ENCODE assay signal across 1 cellular context in the genomic region with DNA sequence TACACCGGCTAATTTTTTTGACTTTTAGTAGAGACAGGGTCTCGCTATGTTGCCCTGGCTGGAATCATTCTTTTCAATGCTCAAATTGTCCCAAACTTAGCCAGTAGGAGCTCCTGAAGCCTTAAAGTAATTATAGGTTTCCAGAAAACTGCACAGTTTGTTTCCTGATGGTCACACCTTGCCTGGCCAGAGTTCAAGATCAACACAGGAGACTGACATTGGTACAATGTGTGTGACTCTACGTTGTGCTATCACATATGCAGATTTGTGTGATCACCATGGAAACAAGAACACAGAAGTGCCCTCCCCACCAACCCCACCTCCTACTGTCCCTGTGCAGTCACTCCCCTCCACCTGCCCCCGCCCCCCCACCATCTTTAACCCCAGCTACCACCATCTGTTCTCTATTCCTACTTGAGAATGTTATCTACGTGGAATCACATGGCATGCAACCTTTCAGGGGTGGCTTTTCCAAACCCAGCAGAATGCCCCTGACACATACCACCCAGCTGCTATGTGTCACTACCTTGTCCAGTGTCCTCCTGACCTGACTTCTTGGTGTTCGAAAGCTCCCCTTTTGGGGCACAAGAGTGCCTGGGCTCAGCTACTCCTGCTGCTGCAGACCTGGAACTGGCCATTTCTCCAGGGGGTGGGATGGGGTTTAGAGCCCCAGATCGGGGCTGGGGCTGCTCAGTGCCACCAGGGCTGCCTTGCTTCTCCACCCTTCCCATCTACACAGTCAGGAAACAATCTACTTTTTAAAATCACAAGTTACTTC.
TF ChIP-seq lines count a peak whose summit lies in the region.

No MANE protein-coding gene starts in this region.

TF ChIP-seq in HepG2, 621 proteins besides CTCF, POLR2A, EP300 and RAD21:
- TF ChIP-seq, protein P1, sequence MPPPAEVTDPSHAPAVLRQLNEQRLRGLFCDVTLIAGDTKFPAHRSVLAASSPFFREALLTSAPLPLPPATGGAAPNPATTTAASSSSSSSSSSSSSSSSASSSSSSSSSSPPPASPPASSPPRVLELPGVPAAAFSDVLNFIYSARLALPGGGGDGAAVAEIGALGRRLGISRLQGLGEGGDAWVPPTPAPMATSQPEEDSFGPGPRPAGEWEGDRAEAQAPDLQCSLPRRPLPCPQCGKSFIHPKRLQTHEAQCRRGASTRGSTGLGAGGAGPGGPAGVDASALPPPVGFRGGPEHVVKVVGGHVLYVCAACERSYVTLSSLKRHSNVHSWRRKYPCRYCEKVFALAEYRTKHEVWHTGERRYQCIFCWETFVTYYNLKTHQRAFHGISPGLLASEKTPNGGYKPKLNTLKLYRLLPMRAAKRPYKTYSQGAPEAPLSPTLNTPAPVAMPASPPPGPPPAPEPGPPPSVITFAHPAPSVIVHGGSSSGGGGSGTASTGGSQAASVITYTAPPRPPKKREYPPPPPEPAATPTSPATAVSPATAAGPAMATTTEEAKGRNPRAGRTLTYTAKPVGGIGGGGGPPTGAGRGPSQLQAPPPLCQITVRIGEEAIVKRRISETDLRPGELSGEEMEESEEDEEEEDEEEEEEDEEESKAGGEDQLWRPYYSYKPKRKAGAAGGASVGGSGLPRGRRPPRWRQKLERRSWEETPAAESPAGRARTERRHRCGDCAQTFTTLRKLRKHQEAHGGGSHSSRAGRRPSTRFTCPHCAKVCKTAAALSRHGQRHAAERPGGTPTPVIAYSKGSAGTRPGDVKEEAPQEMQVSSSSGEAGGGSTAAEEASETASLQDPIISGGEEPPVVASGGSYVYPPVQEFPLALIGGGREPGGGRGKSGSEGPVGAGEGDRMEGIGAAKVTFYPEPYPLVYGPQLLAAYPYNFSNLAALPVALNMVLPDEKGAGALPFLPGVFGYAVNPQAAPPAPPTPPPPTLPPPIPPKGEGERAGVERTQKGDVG (CRISPR knock-in tag; IDR thresholded peaks at IDR 0.05; ENCODE audit: borderline replicate concordance): no peak
- TF ChIP-seq CBX5 (CRISPR knock-in tag; IDR thresholded peaks at IDR 0.05; ENCODE audit: borderline replicate concordance) (no peak), IKZF4 (CRISPR knock-in tag; IDR thresholded peaks at IDR 0.05; ENCODE audit: borderline replicate concordance, low read depth, not compliant biosample characterization) (no peak), GATA4 (IDR thresholded peaks at IDR 0.05; ENCODE audit: borderline replicate concordance, low read depth) (no peak), HNRNPUL1 (IDR thresholded peaks at IDR 0.05; ENCODE audit: low read depth, low read length) (no peak), NFATC3 (CRISPR knock-in tag; IDR thresholded peaks at IDR 0.05) (no peak), ZNF367 (CRISPR knock-in tag; IDR thresholded peaks at IDR 0.05; ENCODE audit: borderline replicate concordance) (no peak), ZNF567 (CRISPR knock-in tag; IDR thresholded peaks at IDR 0.05; ENCODE audit: borderline replicate concordance) (no peak), ZNF460 (CRISPR knock-in tag; IDR thresholded peaks at IDR 0.05; ENCODE audit: borderline replicate concordance) (no peak), ZNF138 (CRISPR knock-in tag; IDR thresholded peaks at IDR 0.05; ENCODE audit: low read depth) (no peak), ARHGAP35 (CRISPR knock-in tag; IDR thresholded peaks at IDR 0.05; ENCODE audit: borderline replicate concordance) (no peak), ZNF891 (CRISPR knock-in tag; IDR thresholded peaks at IDR 0.05) (no peak), MATR3 (CRISPR knock-in tag; IDR thresholded peaks at IDR 0.05) (no peak), HDAC1 (CRISPR knock-in tag; IDR thresholded peaks at IDR 0.05) (no peak), SUZ12 (IDR thresholded peaks at IDR 0.05; ENCODE audit: low read depth, low read length) (no peak)
- TF ChIP-seq, protein P2, sequence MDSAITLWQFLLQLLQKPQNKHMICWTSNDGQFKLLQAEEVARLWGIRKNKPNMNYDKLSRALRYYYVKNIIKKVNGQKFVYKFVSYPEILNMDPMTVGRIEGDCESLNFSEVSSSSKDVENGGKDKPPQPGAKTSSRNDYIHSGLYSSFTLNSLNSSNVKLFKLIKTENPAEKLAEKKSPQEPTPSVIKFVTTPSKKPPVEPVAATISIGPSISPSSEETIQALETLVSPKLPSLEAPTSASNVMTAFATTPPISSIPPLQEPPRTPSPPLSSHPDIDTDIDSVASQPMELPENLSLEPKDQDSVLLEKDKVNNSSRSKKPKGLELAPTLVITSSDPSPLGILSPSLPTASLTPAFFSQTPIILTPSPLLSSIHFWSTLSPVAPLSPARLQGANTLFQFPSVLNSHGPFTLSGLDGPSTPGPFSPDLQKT (CRISPR knock-in tag; IDR thresholded peaks at IDR 0.05; ENCODE audit: borderline replicate concordance): no peak
- TF ChIP-seq, protein P3, sequence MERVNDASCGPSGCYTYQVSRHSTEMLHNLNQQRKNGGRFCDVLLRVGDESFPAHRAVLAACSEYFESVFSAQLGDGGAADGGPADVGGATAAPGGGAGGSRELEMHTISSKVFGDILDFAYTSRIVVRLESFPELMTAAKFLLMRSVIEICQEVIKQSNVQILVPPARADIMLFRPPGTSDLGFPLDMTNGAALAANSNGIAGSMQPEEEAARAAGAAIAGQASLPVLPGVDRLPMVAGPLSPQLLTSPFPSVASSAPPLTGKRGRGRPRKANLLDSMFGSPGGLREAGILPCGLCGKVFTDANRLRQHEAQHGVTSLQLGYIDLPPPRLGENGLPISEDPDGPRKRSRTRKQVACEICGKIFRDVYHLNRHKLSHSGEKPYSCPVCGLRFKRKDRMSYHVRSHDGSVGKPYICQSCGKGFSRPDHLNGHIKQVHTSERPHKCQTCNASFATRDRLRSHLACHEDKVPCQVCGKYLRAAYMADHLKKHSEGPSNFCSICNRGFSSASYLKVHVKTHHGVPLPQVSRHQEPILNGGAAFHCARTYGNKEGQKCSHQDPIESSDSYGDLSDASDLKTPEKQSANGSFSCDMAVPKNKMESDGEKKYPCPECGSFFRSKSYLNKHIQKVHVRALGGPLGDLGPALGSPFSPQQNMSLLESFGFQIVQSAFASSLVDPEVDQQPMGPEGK (CRISPR knock-in tag; IDR thresholded peaks at IDR 0.05): no peak
- TF ChIP-seq, protein P4, sequence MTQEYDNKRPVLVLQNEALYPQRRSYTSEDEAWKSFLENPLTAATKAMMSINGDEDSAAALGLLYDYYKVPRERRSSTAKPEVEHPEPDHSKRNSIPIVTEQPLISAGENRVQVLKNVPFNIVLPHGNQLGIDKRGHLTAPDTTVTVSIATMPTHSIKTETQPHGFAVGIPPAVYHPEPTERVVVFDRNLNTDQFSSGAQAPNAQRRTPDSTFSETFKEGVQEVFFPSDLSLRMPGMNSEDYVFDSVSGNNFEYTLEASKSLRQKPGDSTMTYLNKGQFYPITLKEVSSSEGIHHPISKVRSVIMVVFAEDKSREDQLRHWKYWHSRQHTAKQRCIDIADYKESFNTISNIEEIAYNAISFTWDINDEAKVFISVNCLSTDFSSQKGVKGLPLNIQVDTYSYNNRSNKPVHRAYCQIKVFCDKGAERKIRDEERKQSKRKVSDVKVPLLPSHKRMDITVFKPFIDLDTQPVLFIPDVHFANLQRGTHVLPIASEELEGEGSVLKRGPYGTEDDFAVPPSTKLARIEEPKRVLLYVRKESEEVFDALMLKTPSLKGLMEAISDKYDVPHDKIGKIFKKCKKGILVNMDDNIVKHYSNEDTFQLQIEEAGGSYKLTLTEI (CRISPR knock-in tag; conservative IDR thresholded peaks at IDR 0.05): no peak
- TF ChIP-seq, protein P5, sequence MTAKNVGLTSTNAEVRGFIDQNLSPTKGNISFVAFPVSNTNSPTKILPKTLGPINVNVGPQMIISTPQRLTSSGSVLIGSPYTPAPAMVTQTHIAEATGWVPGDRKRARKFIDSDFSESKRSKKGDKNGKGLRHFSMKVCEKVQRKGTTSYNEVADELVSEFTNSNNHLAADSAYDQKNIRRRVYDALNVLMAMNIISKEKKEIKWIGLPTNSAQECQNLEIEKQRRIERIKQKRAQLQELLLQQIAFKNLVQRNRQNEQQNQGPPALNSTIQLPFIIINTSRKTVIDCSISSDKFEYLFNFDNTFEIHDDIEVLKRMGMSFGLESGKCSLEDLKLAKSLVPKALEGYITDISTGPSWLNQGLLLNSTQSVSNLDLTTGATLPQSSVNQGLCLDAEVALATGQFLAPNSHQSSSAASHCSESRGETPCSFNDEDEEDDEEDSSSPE (CRISPR knock-in tag; IDR thresholded peaks at IDR 0.05): no peak
